Comparison of ENCODE assay signal across 15 cellular contexts in the genomic region with DNA sequence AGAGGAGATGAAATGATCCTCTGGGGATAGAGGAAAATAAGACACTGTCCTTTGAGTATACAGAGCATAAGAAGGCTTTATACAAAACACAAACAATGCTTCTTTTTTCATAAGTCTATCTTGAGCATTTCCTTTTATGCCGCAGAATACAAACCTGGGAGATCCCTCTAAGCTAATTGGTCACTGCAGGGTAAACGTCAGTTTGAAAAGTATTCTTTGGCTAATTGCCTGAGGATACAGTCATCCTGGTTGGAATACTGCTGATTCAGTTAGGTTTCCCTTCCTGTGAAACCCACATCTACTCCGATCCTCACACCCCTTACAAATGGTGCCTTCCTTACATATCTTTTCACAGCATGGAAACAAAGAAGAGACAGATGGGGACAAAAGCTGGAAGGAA. TPM values are rescaled to one million over a fixed set of nuclear protein-coding genes. Genes with fewer than 3 reads are reported as not detected.
DNase-seq lines count a peak whose midpoint lies in the region; ATAC-seq, FAIRE-seq and TF ChIP-seq lines count a peak whose summit lies in the region.
"Had no signal": no experiment of that assay in that cellular context is flagged by ENCODE, and none has a peak within 500 bp of the region (broad histone marks: within the 10 kb centered on the region; RNA-seq: fewer than 3 reads in every experiment).

No MANE protein-coding gene starts in this region.

- H3K27me3 ChIP-seq in bronchial epithelial cell (ENCODE audit: control insufficient read depth, insufficient read depth, low read length), result peaks cover under 1% of the 10 kb centered on the region

- no peak for TF ChIP-seq CTCF in bronchial epithelial cell (IDR thresholded peaks at IDR 0.05; ENCODE audit: insufficient read depth, low read length, severe bottlenecking)
- no peak for TF ChIP-seq CTCF in GM10248 (IDR thresholded peaks at IDR 0.05; ENCODE audit: control extremely low read depth, extremely low read depth, low read depth, missing control alignments)

- FAIRE-seq in bronchial epithelial cell (lab: Jason Lieb, UNC), result no peak

- no peak for ATAC-seq in stimulated activated memory B cell treated with anti-CD40 and anti-IgM and Interleukin-4, amounts not matched to agents 10 μg/mL and 1 μg/mL and 100 μg/mL, for 72 hours
- no peak for ATAC-seq in GM19035 (IDR thresholded peaks at IDR 0.05; ENCODE audit: unreplicated experiment)
- ATAC-seq: T-helper 17 cell had no signal

- peak; percentile 53 for DNase-seq in DMS79 treated with DMSO at 0.1 percent for 48 hours (lab: John Stamatoyannopoulos, UW)
- DNase-seq in M059J (ENCODE audit: low read depth), result peak; percentile 90
- peak; percentile 80 for DNase-seq in bronchial epithelial cell (ENCODE audit: low read depth)
- peak; percentile 48 for DNase-seq in myocyte (ENCODE audit: low read depth)
- DNase-seq in NCI-H446 (lab: John Stamatoyannopoulos, UW), result no peak
- DNase-seq in GM10248 (ENCODE audit: extremely low spot score), result no peak
- DNase-seq: activated CD4-positive, alpha-beta T cell treated with anti-CD3 and anti-CD28 coated beads for 4 hours; activated naive CD8-positive, alpha-beta T cell treated with anti-CD3 and anti-CD28 coated beads, Interleukin-2, amount 10 ng/mL, durations not matched to agents 7 days and 5 days; naive B cell; OCI-M1; retina; T-helper 17 cell had no signal

- no peak overlapping the region for H3K27ac Mint-ChIP-seq in stimulated activated memory B cell treated with anti-CD40 and anti-IgM and Interleukin-4, amounts not matched to agents 10 μg/mL and 1 μg/mL and 100 μg/mL, for 72 hours
- H3K27ac Mint-ChIP-seq: activated naive CD8-positive, alpha-beta T cell treated with anti-CD3 and anti-CD28 coated beads, Interleukin-2, amount 10 ng/mL, durations not matched to agents 7 days and 5 days; naive B cell; stimulated activated naive CD8-positive, alpha-beta T cell treated with anti-CD3 and anti-CD28 coated beads, Interleukin-15, Interleukin-2, amounts not matched to agents 100 ng/mL and 50 ng/mL, for 24 hours; T-helper 17 cell had no signal

- CTCF ChIA-PET in GM10248 (lab: Yijun Ruan, JAX), result interaction anchor here (1.4 to 1.6 kb wide), 2 partner anchors 42 to 245 kb away, joined by 4 to 6 read pairs; no protein-coding TSS in a partner anchor

- H3K4me3 Mint-ChIP-seq in stimulated activated memory B cell treated with anti-CD40 and anti-IgM and Interleukin-4, amounts not matched to agents 10 μg/mL and 1 μg/mL and 100 μg/mL, for 72 hours, result no peak overlapping the region
- H3K4me3 Mint-ChIP-seq: activated naive CD8-positive, alpha-beta T cell treated with anti-CD3 and anti-CD28 coated beads, Interleukin-2, amount 10 ng/mL, durations not matched to agents 7 days and 5 days; stimulated activated naive CD8-positive, alpha-beta T cell treated with anti-CD3 and anti-CD28 coated beads, Interleukin-15, Interleukin-2, amounts not matched to agents 100 ng/mL and 50 ng/mL, for 24 hours; T-helper 17 cell had no signal

- POLR2A ChIA-PET in GM10248 (lab: Yijun Ruan, JAX), result no interaction called here

- no peak overlapping the region for H3K4me3 ChIP-seq in bronchial epithelial cell (ENCODE audit: low read depth, low read length)

- H3K9me3 Mint-ChIP-seq in stimulated activated memory B cell treated with anti-CD40 and anti-IgM and Interleukin-4, amounts not matched to agents 10 μg/mL and 1 μg/mL and 100 μg/mL, for 72 hours, result peaks cover 4% of the 10 kb centered on the region
- H3K9me3 Mint-ChIP-seq: activated naive CD8-positive, alpha-beta T cell treated with anti-CD3 and anti-CD28 coated beads, Interleukin-2, amount 10 ng/mL, durations not matched to agents 7 days and 5 days; stimulated activated naive CD8-positive, alpha-beta T cell treated with anti-CD3 and anti-CD28 coated beads, Interleukin-15, Interleukin-2, amounts not matched to agents 100 ng/mL and 50 ng/mL, for 24 hours had no signal

- peaks cover 44% of the 10 kb centered on the region for H3K27me3 Mint-ChIP-seq in stimulated activated memory B cell treated with anti-CD40 and anti-IgM and Interleukin-4, amounts not matched to agents 10 μg/mL and 1 μg/mL and 100 μg/mL, for 72 hours

- no peaks in the 10 kb centered on the region for H3K36me3 Mint-ChIP-seq in stimulated activated memory B cell treated with anti-CD40 and anti-IgM and Interleukin-4, amounts not matched to agents 10 μg/mL and 1 μg/mL and 100 μg/mL, for 72 hours
- H3K36me3 Mint-ChIP-seq: activated naive CD8-positive, alpha-beta T cell treated with anti-CD3 and anti-CD28 coated beads, Interleukin-2, amount 10 ng/mL, durations not matched to agents 7 days and 5 days had no signal

- no peaks in the 10 kb centered on the region for H3K4me1 Mint-ChIP-seq in stimulated activated memory B cell treated with anti-CD40 and anti-IgM and Interleukin-4, amounts not matched to agents 10 μg/mL and 1 μg/mL and 100 μg/mL, for 72 hours
- H3K4me1 Mint-ChIP-seq: activated naive CD8-positive, alpha-beta T cell treated with anti-CD3 and anti-CD28 coated beads, Interleukin-2, amount 10 ng/mL, durations not matched to agents 7 days and 5 days; T-helper 17 cell had no signal

- H3K36me3 ChIP-seq in bronchial epithelial cell (ENCODE audit: control insufficient read depth, insufficient read depth, low read length), result no peaks in the 10 kb centered on the region

RNA-seq across cellular contexts. Expression of gene WNT5A, which starts 10.6 kb away (rescaled TPM):
- total RNA-seq in M059J (2014; rRNA removed; shearing (Covaris generic)), result 92.8 and 113 TPM in 2 replicates
- 3.9 and 11.6 TPM in 2 replicates for total RNA-seq in bronchial epithelial cell
- total RNA-seq in myocyte, result 34.5 and 35.5 TPM in 2 replicates
- polyA plus RNA-seq in myocyte (2012), result 19.6 TPM
- total RNA-seq: activated naive CD8-positive, alpha-beta T cell treated with anti-CD3 and anti-CD28 coated beads, Interleukin-2, amount 10 ng/mL, durations not matched to agents 7 days and 5 days; T-helper 17 cell had no signal

Comparison
In these comparisons a context has a peak if more than half of its experiments do, and no peak if none do; other contexts are left out.
1. DNase-seq: peak in DMS79 treated with DMSO at 0.1 percent for 48 hours (single experiment), M059J (single experiment), bronchial epithelial cell (single experiment) and myocyte (single experiment); none in NCI-H446 (0 of 2) and GM10248 (single experiment).